In the genomic region with DNA sequence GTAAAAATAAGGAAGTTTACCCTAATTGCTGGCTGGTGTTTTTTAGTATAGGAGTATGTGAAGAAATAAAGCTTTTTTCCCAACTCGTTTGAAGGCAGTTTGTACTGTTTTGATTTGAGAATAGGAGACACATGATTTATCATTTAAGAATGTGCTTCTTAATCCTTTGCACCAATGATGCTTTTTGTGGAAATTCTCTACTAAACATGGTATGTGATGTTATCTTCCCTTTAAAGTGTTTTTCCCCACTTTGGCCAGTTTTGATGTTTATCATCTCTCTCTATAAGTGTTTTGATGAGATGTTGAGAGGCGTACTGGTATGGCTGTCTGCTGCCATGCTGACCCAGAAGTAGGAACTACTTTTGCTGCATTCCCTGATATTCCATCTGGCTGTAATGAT, we compare ENCODE assay signal across 15 cellular contexts.
DNase-seq lines count a peak whose midpoint lies in the region; ATAC-seq and TF ChIP-seq lines count a peak whose summit lies in the region.
"Had no signal": no experiment of that assay in that cellular context is flagged by ENCODE, and none has a peak within 500 bp of the region (broad histone marks: within the 10 kb centered on the region; RNA-seq: fewer than 3 reads in every experiment).

No MANE protein-coding gene starts in this region.

- BruUV-seq in MCF 10A (replicated peaks; lab: Mats Ljungman, UMichigan), result no TSS peak

- peak overlapping the region; percentile 70 for H3K27ac Mint-ChIP-seq in MCF 10A (ENCODE audit: low read depth, unreplicated experiment)
- H3K27ac Mint-ChIP-seq in activated naive CD4-positive, alpha-beta T cell treated with anti-CD3 and anti-CD28 coated beads, Interleukin-2, amount 50 U/mL, for 72 hours, result no peak overlapping the region

- H3K36me3 Mint-ChIP-seq in MCF 10A (ENCODE audit: insufficient read depth, unreplicated experiment), result no peaks in the 10 kb centered on the region
- H3K36me3 Mint-ChIP-seq in activated naive CD4-positive, alpha-beta T cell treated with anti-CD3 and anti-CD28 coated beads, Interleukin-2, amount 50 U/mL, for 72 hours, result peaks cover 12 to 18% of the 10 kb centered on the region in 2 donors

- H3K27ac ChIP-seq in breast epithelium (no peak overlapping the region), gastroesophageal sphincter (peak overlapping the region in 3 of 4 donors; percentile 46 to 78 (median 65))
- no peak overlapping the region for H3K27ac ChIP-seq in effector memory CD4-positive, alpha-beta T cell (ENCODE audit: insufficient read depth, low read length, poor library complexity, severe bottlenecking)
- H3K27ac ChIP-seq: 22Rv1, SK-N-MC had no signal

- H3K9me3 Mint-ChIP-seq in MCF 10A (ENCODE audit: unreplicated experiment), result no peaks in the 10 kb centered on the region
- H3K9me3 Mint-ChIP-seq in activated naive CD4-positive, alpha-beta T cell treated with anti-CD3 and anti-CD28 coated beads, Interleukin-2, amount 50 U/mL, for 72 hours, result peaks cover 0 to 4% of the 10 kb centered on the region in 2 donors

- peaks cover 26% of the 10 kb centered on the region for H3K4me1 Mint-ChIP-seq in MCF 10A (ENCODE audit: insufficient read depth, unreplicated experiment)

- DNase-seq in MCF 10A (ENCODE audit: unreplicated experiment) (peak; percentile 31), breast epithelium (ENCODE audit: low spot score in 2 of 2) (no peak), astrocyte of the spinal cord (ENCODE audit: low read depth, low spot score) (peak; percentile 82)
- DNase-seq in effector memory CD4-positive, alpha-beta T cell, result no peak
- DNase-seq in activated naive CD4-positive, alpha-beta T cell treated with anti-CD3 and anti-CD28 coated beads, Interleukin-2, amount 50 U/mL, for 72 hours (ENCODE audit: low spot score in 2 of 2), result no peak
- DNase-seq: Caco-2, MG63, nucleus accumbens had no signal

- 30 to 39% methylated on average over 2 of the region's 2 CpGs for WGBS in gastroesophageal sphincter (ENCODE audit: low coverage in 1 of 2), 2 donors

- no peaks in the 10 kb centered on the region for H3K9me3 ChIP-seq in breast epithelium
- H3K9me3 ChIP-seq in gastroesophageal sphincter, result no peaks in the 10 kb centered on the region
- no peaks in the 10 kb centered on the region for H3K9me3 ChIP-seq in effector memory CD4-positive, alpha-beta T cell (ENCODE audit: control insufficient read depth, low read length)
- H3K9me3 ChIP-seq: Caco-2, MG63 had no signal

- no peaks in the 10 kb centered on the region for H3K27me3 Mint-ChIP-seq in MCF 10A (ENCODE audit: insufficient read depth, unreplicated experiment)

- H3K27me3 ChIP-seq in breast epithelium, result no peaks in the 10 kb centered on the region
- no peaks in the 10 kb centered on the region for H3K27me3 ChIP-seq in gastroesophageal sphincter
- no peaks in the 10 kb centered on the region for H3K27me3 ChIP-seq in effector memory CD4-positive, alpha-beta T cell (replicated peaks; ENCODE audit: control insufficient read depth, insufficient read depth, low read length, poor library complexity, severe bottlenecking)
- H3K27me3 ChIP-seq: MG63 had no signal

- POLR2A ChIA-PET in MCF 10A (lab: Yijun Ruan, JAX), result interaction anchor here (0.9 to 1.1 kb wide), 2 partner anchors 8 to 85 kb away, joined by 3 to 4 read pairs; a partner anchor contains a TSS

- no peak for TF ChIP-seq EP300 in gastroesophageal sphincter (IDR thresholded peaks at IDR 0.05)

- TF ChIP-seq CTCF in MCF 10A (IDR thresholded peaks at IDR 0.05; ENCODE audit: unreplicated experiment) (no peak), breast epithelium (IDR thresholded peaks at IDR 0.05) (no peak), astrocyte of the spinal cord (IDR thresholded peaks at IDR 0.05; ENCODE audit: low read depth, low read length) (no peak), gastroesophageal sphincter (IDR thresholded peaks at IDR 0.05) (no peak)

- no peaks in the 10 kb centered on the region for H3K36me3 ChIP-seq in breast epithelium
- peaks cover 0 to 7% of the 10 kb centered on the region in 2 donors for H3K36me3 ChIP-seq in gastroesophageal sphincter
- H3K36me3 ChIP-seq in effector memory CD4-positive, alpha-beta T cell (ENCODE audit: control insufficient read depth, insufficient read depth, low read length), result no peaks in the 10 kb centered on the region
- H3K36me3 ChIP-seq: MG63 had no signal

- intact Hi-C loops in MCF 10A (cut with micrococcal nuclease), result no loop called here
- intact Hi-C loops in breast epithelium (cut with DNase I; ENCODE audit: low total_unique reads), result no loop called here

- no peaks in the 10 kb centered on the region for H3K4me1 ChIP-seq in breast epithelium
- peaks cover 0 to 18% (median 4%) of the 10 kb centered on the region in 3 donors for H3K4me1 ChIP-seq in gastroesophageal sphincter
- no peaks in the 10 kb centered on the region for H3K4me1 ChIP-seq in effector memory CD4-positive, alpha-beta T cell (ENCODE audit: control insufficient read depth, insufficient read depth, low read length, poor library complexity, severe bottlenecking)
- H3K4me1 ChIP-seq: Caco-2 had no signal

- H3K4me3 ChIP-seq in breast epithelium (no peak overlapping the region), astrocyte of the spinal cord (ENCODE audit: low read depth, low read length) (no peak overlapping the region), gastroesophageal sphincter (no peak overlapping the region)
- H3K4me3 ChIP-seq in effector memory CD4-positive, alpha-beta T cell (ENCODE audit: insufficient read depth, low read depth, low read length, poor library complexity, severe bottlenecking), result no peak overlapping the region
- H3K4me3 ChIP-seq: MG63, SK-N-MC had no signal

- TF ChIP-seq POLR2A in breast epithelium (IDR thresholded peaks at IDR 0.05), result no peak
- TF ChIP-seq POLR2A in gastroesophageal sphincter (IDR thresholded peaks at IDR 0.05), result no peak

- CTCF ChIA-PET in MCF 10A (lab: Yijun Ruan, JAX), result interaction anchor here (0.6 kb wide), 1 partner anchor 17 kb away, joined by 3 read pairs; no protein-coding TSS in a partner anchor

- in situ Hi-C loops in astrocyte of the spinal cord (cut with HindIII; ENCODE audit: low sequenced_read_pairs), result no loop called here

- H3K4me3 Mint-ChIP-seq in MCF 10A (ENCODE audit: unreplicated experiment), result no peak overlapping the region

- ATAC-seq in gastroesophageal sphincter (no peak), HG02938 (IDR thresholded peaks at IDR 0.05; ENCODE audit: unreplicated experiment) (no peak)
- no peak for ATAC-seq in activated CD4-positive, CD25-positive, alpha-beta regulatory T cell treated with anti-CD3 and anti-CD28 coated beads, Interleukin-2, amount 50 U/mL, for 24 hours
- ATAC-seq in activated naive CD4-positive, alpha-beta T cell treated with anti-CD3 and anti-CD28 coated beads, Interleukin-2, amount 50 U/mL, for 72 hours, result no peak
- ATAC-seq: esophagus mucosa, HCT116 had no signal

Comparison
In these comparisons a context has a peak if more than half of its experiments do, and no peak if none do; other contexts are left out.
1. DNase-seq: peak in MCF 10A (single experiment) and astrocyte of the spinal cord (single experiment); none in breast epithelium (0 of 2), effector memory CD4-positive, alpha-beta T cell (0 of 3) and activated naive CD4-positive, alpha-beta T cell treated with anti-CD3 and anti-CD28 coated beads, Interleukin-2, amount 50 U/mL, for 72 hours (0 of 2).
2. H3K27ac ChIP-seq: peak in gastroesophageal sphincter (3 of 4); none in breast epithelium (0 of 2) and effector memory CD4-positive, alpha-beta T cell (single experiment).